ENCODE assay signal across 8 cellular contexts in genomic region chr22:50201191-50202129, GRCh38. TPM values are rescaled to one million over a fixed set of nuclear protein-coding genes. Genes with fewer than 3 reads are reported as not detected.
DNase-seq lines count a peak whose midpoint lies in the region; ATAC-seq, FAIRE-seq and TF ChIP-seq lines count a peak whose summit lies in the region.

No MANE protein-coding gene starts in this region.

- 2 to 31% (median 4%) methylated on average over 8 to 115 of the region's 115 CpGs for WGBS in heart left ventricle, 4 donors

- H3K4me1 ChIP-seq in A673 (ENCODE audit: insufficient read depth, low read length, poor library complexity, severe bottlenecking): peaks cover 10% of the 10 kb centered on the region
- H3K4me1 ChIP-seq in heart left ventricle: peaks cover 0 to 60% (median 29%) of the 10 kb centered on the region in 12 donors
- peaks cover 13% of the 10 kb centered on the region for H3K4me1 ChIP-seq in rectal smooth muscle tissue (ENCODE audit: control insufficient read depth, insufficient read depth, low read length)

- H3K27me3 Mint-ChIP-seq in activated CD4-positive, alpha-beta memory T cell treated with anti-CD3 and anti-CD28 coated beads for 36 hours: no peaks in the 10 kb centered on the region

- no TSS peak for BruUV-seq in A673 (replicated peaks; lab: Mats Ljungman, UMichigan)

- H3K9me3 ChIP-seq in A673 (ENCODE audit: low read depth, low read length, poor library complexity, severe bottlenecking): peaks cover 5% of the 10 kb centered on the region
- H3K9me3 ChIP-seq in heart left ventricle: no peaks in the 10 kb centered on the region

- CTCF ChIA-PET in A673 (lab: Charles Lee): interaction anchor here (0.8 kb wide), 1 partner anchor 52 kb away, joined by 3 read pairs; no protein-coding TSS in a partner anchor
- CTCF ChIA-PET in activated CD4-positive, alpha-beta memory T cell treated with anti-CD3 and anti-CD28 coated beads for 36 hours (lab: Charles Lee): interaction anchor here (0.5 kb wide), 1 partner anchor 140 kb away, joined by 3 read pairs; no protein-coding TSS in a partner anchor

- DNase-seq in A673 (ENCODE audit: low spot score) (peak; percentile 32), heart left ventricle (peak in 1 of 5 donors; percentile 43), GM19239 (ENCODE audit: insufficient read length, low spot score) (no peak), NCI-H446 (lab: John Stamatoyannopoulos, UW) (no peak)
- DNase-seq in activated CD4-positive, alpha-beta memory T cell treated with anti-CD3 and anti-CD28 coated beads for 36 hours: peak; percentile 30

- H3K4me1 Mint-ChIP-seq in activated CD4-positive, alpha-beta memory T cell treated with anti-CD3 and anti-CD28 coated beads for 36 hours (ENCODE audit: low read depth): peaks cover 22% of the 10 kb centered on the region

- POLR2A ChIA-PET in A673 (lab: Charles Lee; ENCODE audit: low non-redundant PET): no interaction called here
- POLR2A ChIA-PET in activated CD4-positive, alpha-beta memory T cell treated with anti-CD3 and anti-CD28 coated beads for 36 hours (lab: Charles Lee): interaction anchor here (2.6 kb wide), 1 partner anchor 10 kb away, joined by 12 read pairs; no protein-coding TSS in a partner anchor

- peaks cover 19% of the 10 kb centered on the region for H3K36me3 Mint-ChIP-seq in activated CD4-positive, alpha-beta memory T cell treated with anti-CD3 and anti-CD28 coated beads for 36 hours

- no peak overlapping the region for H3K27ac Mint-ChIP-seq in activated CD4-positive, alpha-beta memory T cell treated with anti-CD3 and anti-CD28 coated beads for 36 hours

- H3K4me3 ChIP-seq in A673 (ENCODE audit: low read depth, low read length, poor library complexity, severe bottlenecking): peak overlapping the region; percentile 78
- H3K4me3 ChIP-seq in heart left ventricle: peak overlapping the region; percentile 57 to 99 (median 82)
- H3K4me3 ChIP-seq in rectal smooth muscle tissue (ENCODE audit: low read length): peak overlapping the region; percentile 73

- no peak for TF ChIP-seq POLR2A in heart left ventricle (IDR thresholded peaks at IDR 0.05)

- no peaks in the 10 kb centered on the region for H3K27me3 ChIP-seq in A673 (replicated peaks; ENCODE audit: insufficient read depth, low read depth, low read length, poor library complexity)
- H3K27me3 ChIP-seq in heart left ventricle: no peaks in the 10 kb centered on the region
- no peaks in the 10 kb centered on the region for H3K27me3 ChIP-seq in rectal smooth muscle tissue (ENCODE audit: control insufficient read depth, insufficient read depth, low read length)

- ATAC-seq in GM19023 (IDR thresholded peaks at IDR 0.05; ENCODE audit: unreplicated experiment): peak; percentile 21
- ATAC-seq in HG03159 (IDR thresholded peaks at IDR 0.05; ENCODE audit: unreplicated experiment): peak; percentile 16
- ATAC-seq in heart left ventricle: peak in 2 of 4 donors; percentile 8 to 11

- intact Hi-C loops in A673 (cut with micrococcal nuclease; ENCODE audit: unreplicated experiment): no loop called here
- intact Hi-C loops in activated CD4-positive, alpha-beta memory T cell treated with anti-CD3 and anti-CD28 coated beads for 36 hours (cut with micrococcal nuclease): no loop called here
- intact Hi-C loops in heart left ventricle (cut with DNase I): no loop called here

- H3K9ac ChIP-seq in rectal smooth muscle tissue (ENCODE audit: low read length): peak overlapping the region; percentile 61

- TF ChIP-seq CTCF in A673 (conservative IDR thresholded peaks at IDR 0.05; ENCODE audit: low read depth, low read length) (no peak), heart left ventricle (IDR thresholded peaks at IDR 0.05) (no peak)

- no peak for FAIRE-seq in GM19239 (lab: Jason Lieb, UNC)

- H3K36me3 ChIP-seq in A673 (ENCODE audit: insufficient read depth, low read length, poor library complexity, severe bottlenecking) (peaks cover 36% of the 10 kb centered on the region), heart left ventricle (peaks cover 0 to 38% (median 23%) of the 10 kb centered on the region in 9 donors), rectal smooth muscle tissue (ENCODE audit: control insufficient read depth, insufficient read depth, low read length) (no peaks in the 10 kb centered on the region)

- no peaks in the 10 kb centered on the region for H3K9me3 Mint-ChIP-seq in activated CD4-positive, alpha-beta memory T cell treated with anti-CD3 and anti-CD28 coated beads for 36 hours

- H3K27ac ChIP-seq in A673 (ENCODE audit: low read depth, low read length, poor library complexity, severe bottlenecking): peak overlapping the region; percentile 82
- peak overlapping the region; percentile 50 to 91 (median 80) for H3K27ac ChIP-seq in heart left ventricle
- H3K27ac ChIP-seq in rectal smooth muscle tissue (ENCODE audit: low read depth, low read length): peak overlapping the region; percentile 59

- peak overlapping the region; percentile 79 for H3K4me3 Mint-ChIP-seq in activated CD4-positive, alpha-beta memory T cell treated with anti-CD3 and anti-CD28 coated beads for 36 hours

RNA-seq across cellular contexts. Expression of gene SELENOO, which starts 0.6 kb away (rescaled TPM):
- total RNA-seq in A673 (2021) (39.2 and 41.3 TPM in 2 replicates), heart left ventricle (10 to 100 TPM; 10.4 to 23.8 (median 12.8) TPM)
- 10 to 100 TPM; 18.8 to 19.7 TPM for total RNA-seq in activated CD4-positive, alpha-beta memory T cell treated with anti-CD3 and anti-CD28 coated beads for 36 hours
- polyA plus RNA-seq in heart left ventricle: 10 to 100 TPM; 16.0 to 20.4 TPM

RNA-seq across cellular contexts. Expression of gene TRABD, which starts 15.7 kb away (rescaled TPM):
- 63.9 and 68.2 TPM in 2 replicates for total RNA-seq in A673 (2021)
- total RNA-seq in activated CD4-positive, alpha-beta memory T cell treated with anti-CD3 and anti-CD28 coated beads for 36 hours: 10 to 100 TPM; 88.6 to 89.2 TPM
- total RNA-seq in heart left ventricle: 10 to 100 TPM; 14.3 to 28.1 (median 17.5) TPM
- polyA plus RNA-seq in heart left ventricle: 10 to 100 TPM; 25.8 to 32.9 TPM

RNA-seq across cellular contexts. Expression of gene PANX2, which starts 30.9 kb away (rescaled TPM):
- 7.6 and 9.1 TPM in 2 replicates for total RNA-seq in A673 (2021)
- 1 to 10 TPM; 3.3 to 3.5 TPM for total RNA-seq in activated CD4-positive, alpha-beta memory T cell treated with anti-CD3 and anti-CD28 coated beads for 36 hours
- total RNA-seq in heart left ventricle: under 1 TPM in 5 of 9 donors, not detected in 4; 0.08 to 0.77 (median 0.56) TPM
- polyA plus RNA-seq in heart left ventricle: under 1 TPM in 1 of 2 donors, not detected in 1; 0.08 TPM

RNA-seq across cellular contexts. Expression of gene TUBGCP6, which starts 43.4 kb away (rescaled TPM):
- total RNA-seq in A673 (2021) (31.0 and 33.1 TPM in 2 replicates), heart left ventricle (10 to 100 TPM; 14.1 to 28.8 (median 18.1) TPM)
- total RNA-seq in activated CD4-positive, alpha-beta memory T cell treated with anti-CD3 and anti-CD28 coated beads for 36 hours: 10 to 100 TPM; 41.4 to 43.8 TPM
- polyA plus RNA-seq in heart left ventricle: 10 to 100 TPM; 11.6 to 17.7 TPM

RNA-seq across cellular contexts. Expression of gene HDAC10, which starts 49.6 kb away (rescaled TPM):
- total RNA-seq in A673 (2021): 38.6 and 42.8 TPM in 2 replicates
- 10 to 100 TPM; 46.1 to 47.6 TPM for total RNA-seq in activated CD4-positive, alpha-beta memory T cell treated with anti-CD3 and anti-CD28 coated beads for 36 hours
- 10 to 100 TPM in 6 of 9 donors, 1 to 10 TPM in 3; 6.8 to 22.4 (median 10.9) TPM for total RNA-seq in heart left ventricle
- 1 to 10 TPM; 6.2 to 10.0 TPM for polyA plus RNA-seq in heart left ventricle

Comparison
In these comparisons a context has a peak if more than half of its experiments do, and no peak if none do; other contexts are left out.
1. DNase-seq: peak in A673 (single experiment) and activated CD4-positive, alpha-beta memory T cell treated with anti-CD3 and anti-CD28 coated beads for 36 hours (single experiment); none in GM19239 (single experiment) and NCI-H446 (0 of 2).
2. Peak in every context shown above with its lines, with median percentiles within 50 percentile points of each other: H3K27ac ChIP-seq and H3K4me3 ChIP-seq.